In the genomic region with DNA sequence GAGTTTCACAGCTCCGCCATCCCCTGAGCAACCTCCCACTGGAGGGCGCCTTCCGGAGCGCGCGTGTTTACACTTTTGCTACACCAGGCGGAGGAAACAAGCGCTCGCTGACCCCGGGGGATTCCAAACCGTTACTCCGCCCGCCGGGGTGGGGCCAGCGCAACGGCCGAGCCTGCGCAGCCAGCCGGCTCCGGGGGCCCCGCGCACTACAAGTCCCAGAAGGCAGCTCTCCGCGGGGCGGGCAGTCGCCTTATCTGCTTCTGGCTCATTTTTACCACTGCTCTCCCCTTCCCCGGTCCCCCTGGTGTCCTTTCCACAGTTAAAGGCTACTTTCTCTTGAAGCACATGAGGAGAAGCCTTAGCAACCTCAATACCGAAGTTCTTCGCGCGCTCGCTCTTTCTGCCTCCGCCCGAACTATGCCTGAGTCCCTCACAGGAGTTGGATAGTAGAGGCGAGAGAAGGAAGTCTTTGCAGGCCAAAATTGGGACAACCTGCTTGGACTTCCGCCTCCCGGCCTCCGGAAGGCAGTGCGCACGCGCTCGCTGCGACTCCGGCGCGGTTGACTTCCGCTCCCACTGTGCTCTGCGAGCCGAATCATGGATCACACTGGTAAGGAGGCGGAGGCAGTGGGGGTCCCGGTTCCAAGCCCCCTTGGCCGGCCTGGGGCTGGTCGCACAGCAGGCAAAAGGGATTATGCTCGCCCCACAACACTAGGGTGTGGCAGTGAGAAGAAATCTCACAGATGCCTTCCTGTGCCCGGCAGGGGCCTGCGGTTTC, we compare ENCODE assay signal across 1 cellular context.
TF ChIP-seq lines count a peak whose summit lies in the region.

A gene with protein sequence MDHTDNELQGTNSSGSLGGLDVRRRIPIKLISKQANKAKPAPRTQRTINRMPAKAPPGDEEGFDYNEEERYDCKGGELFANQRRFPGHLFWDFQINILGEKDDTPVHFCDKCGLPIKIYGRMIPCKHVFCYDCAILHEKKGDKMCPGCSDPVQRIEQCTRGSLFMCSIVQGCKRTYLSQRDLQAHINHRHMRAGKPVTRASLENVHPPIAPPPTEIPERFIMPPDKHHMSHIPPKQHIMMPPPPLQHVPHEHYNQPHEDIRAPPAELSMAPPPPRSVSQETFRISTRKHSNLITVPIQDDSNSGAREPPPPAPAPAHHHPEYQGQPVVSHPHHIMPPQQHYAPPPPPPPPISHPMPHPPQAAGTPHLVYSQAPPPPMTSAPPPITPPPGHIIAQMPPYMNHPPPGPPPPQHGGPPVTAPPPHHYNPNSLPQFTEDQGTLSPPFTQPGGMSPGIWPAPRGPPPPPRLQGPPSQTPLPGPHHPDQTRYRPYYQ (plus strand): TSS at position 576 of the 778 bp plus-strand sequence. CDS start 22 bp downstream, at position 598.

TF ChIP-seq in GM12878, 131 proteins besides CTCF, POLR2A, EP300 and RAD21 (continued from another document and continues in another):
- TF ChIP-seq MYC (IDR thresholded peaks at IDR 0.05; ENCODE audit: insufficient read depth, insufficient read length, insufficient replicate concordance, low read length, severe bottlenecking), result peak; percentile 29
- 0 out of 2 replicates have a peak, but pooled peaks have one; percentile 68 for TF ChIP-seq PAX5 (IDR thresholded peaks at IDR 0.05; ENCODE audit: borderline replicate concordance, low read depth, low read length)
- TF ChIP-seq YBX1 (IDR thresholded peaks at IDR 0.05), result no peak
- TF ChIP-seq, protein P1, sequence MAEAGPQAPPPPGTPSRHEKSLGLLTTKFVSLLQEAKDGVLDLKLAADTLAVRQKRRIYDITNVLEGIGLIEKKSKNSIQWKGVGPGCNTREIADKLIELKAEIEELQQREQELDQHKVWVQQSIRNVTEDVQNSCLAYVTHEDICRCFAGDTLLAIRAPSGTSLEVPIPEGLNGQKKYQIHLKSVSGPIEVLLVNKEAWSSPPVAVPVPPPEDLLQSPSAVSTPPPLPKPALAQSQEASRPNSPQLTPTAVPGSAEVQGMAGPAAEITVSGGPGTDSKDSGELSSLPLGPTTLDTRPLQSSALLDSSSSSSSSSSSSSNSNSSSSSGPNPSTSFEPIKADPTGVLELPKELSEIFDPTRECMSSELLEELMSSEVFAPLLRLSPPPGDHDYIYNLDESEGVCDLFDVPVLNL (IDR thresholded peaks at IDR 0.05; ENCODE audit: low read depth, low read length), result no peak
- TF ChIP-seq, protein P2, sequence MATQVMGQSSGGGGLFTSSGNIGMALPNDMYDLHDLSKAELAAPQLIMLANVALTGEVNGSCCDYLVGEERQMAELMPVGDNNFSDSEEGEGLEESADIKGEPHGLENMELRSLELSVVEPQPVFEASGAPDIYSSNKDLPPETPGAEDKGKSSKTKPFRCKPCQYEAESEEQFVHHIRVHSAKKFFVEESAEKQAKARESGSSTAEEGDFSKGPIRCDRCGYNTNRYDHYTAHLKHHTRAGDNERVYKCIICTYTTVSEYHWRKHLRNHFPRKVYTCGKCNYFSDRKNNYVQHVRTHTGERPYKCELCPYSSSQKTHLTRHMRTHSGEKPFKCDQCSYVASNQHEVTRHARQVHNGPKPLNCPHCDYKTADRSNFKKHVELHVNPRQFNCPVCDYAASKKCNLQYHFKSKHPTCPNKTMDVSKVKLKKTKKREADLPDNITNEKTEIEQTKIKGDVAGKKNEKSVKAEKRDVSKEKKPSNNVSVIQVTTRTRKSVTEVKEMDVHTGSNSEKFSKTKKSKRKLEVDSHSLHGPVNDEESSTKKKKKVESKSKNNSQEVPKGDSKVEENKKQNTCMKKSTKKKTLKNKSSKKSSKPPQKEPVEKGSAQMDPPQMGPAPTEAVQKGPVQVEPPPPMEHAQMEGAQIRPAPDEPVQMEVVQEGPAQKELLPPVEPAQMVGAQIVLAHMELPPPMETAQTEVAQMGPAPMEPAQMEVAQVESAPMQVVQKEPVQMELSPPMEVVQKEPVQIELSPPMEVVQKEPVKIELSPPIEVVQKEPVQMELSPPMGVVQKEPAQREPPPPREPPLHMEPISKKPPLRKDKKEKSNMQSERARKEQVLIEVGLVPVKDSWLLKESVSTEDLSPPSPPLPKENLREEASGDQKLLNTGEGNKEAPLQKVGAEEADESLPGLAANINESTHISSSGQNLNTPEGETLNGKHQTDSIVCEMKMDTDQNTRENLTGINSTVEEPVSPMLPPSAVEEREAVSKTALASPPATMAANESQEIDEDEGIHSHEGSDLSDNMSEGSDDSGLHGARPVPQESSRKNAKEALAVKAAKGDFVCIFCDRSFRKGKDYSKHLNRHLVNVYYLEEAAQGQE (IDR thresholded peaks at IDR 0.05; ENCODE audit: low read depth, low read length), result no peak
- peak; percentile 50; the same call in 1 of the 2 replicates for TF ChIP-seq TCF7 (IDR thresholded peaks at IDR 0.05; ENCODE audit: borderline replicate concordance)
- TF ChIP-seq POU2F2 (IDR thresholded peaks at IDR 0.05; ENCODE audit: borderline replicate concordance, low read depth, low read length), result peak; percentile 22; the same call in 1 of the 3 replicates
- TF ChIP-seq, protein P3, sequence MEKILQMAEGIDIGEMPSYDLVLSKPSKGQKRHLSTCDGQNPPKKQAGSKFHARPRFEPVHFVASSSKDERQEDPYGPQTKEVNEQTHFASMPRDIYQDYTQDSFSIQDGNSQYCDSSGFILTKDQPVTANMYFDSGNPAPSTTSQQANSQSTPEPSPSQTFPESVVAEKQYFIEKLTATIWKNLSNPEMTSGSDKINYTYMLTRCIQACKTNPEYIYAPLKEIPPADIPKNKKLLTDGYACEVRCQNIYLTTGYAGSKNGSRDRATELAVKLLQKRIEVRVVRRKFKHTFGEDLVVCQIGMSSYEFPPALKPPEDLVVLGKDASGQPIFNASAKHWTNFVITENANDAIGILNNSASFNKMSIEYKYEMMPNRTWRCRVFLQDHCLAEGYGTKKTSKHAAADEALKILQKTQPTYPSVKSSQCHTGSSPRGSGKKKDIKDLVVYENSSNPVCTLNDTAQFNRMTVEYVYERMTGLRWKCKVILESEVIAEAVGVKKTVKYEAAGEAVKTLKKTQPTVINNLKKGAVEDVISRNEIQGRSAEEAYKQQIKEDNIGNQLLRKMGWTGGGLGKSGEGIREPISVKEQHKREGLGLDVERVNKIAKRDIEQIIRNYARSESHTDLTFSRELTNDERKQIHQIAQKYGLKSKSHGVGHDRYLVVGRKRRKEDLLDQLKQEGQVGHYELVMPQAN (conservative IDR thresholded peaks at IDR 0.05), result peak; percentile 76
- no peak for TF ChIP-seq ZNF384 (IDR thresholded peaks at IDR 0.05; ENCODE audit: borderline replicate concordance, low read depth, low read length)
- no peak for TF ChIP-seq STAT3 (IDR thresholded peaks at IDR 0.05; ENCODE audit: low read depth, low read length)
- no peak for TF ChIP-seq ZZZ3 (IDR thresholded peaks at IDR 0.05; ENCODE audit: control insufficient read depth, insufficient read length, low read depth)
- TF ChIP-seq, protein P4, sequence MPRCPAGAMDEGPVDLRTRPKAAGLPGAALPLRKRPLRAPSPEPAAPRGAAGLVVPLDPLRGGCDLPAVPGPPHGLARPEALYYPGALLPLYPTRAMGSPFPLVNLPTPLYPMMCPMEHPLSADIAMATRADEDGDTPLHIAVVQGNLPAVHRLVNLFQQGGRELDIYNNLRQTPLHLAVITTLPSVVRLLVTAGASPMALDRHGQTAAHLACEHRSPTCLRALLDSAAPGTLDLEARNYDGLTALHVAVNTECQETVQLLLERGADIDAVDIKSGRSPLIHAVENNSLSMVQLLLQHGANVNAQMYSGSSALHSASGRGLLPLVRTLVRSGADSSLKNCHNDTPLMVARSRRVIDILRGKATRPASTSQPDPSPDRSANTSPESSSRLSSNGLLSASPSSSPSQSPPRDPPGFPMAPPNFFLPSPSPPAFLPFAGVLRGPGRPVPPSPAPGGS (IDR thresholded peaks at IDR 0.05; ENCODE audit: borderline replicate concordance, insufficient read depth, low read depth, low read length, poor library complexity, severe bottlenecking), result no peak
- TF ChIP-seq SREBF1 (IDR thresholded peaks at IDR 0.05; ENCODE audit: low read length), result peak; percentile 58; the same call in 1 of the 2 replicates
- peak; percentile 95 for TF ChIP-seq FOXK2 (IDR thresholded peaks at IDR 0.05)
- TF ChIP-seq, protein P5, sequence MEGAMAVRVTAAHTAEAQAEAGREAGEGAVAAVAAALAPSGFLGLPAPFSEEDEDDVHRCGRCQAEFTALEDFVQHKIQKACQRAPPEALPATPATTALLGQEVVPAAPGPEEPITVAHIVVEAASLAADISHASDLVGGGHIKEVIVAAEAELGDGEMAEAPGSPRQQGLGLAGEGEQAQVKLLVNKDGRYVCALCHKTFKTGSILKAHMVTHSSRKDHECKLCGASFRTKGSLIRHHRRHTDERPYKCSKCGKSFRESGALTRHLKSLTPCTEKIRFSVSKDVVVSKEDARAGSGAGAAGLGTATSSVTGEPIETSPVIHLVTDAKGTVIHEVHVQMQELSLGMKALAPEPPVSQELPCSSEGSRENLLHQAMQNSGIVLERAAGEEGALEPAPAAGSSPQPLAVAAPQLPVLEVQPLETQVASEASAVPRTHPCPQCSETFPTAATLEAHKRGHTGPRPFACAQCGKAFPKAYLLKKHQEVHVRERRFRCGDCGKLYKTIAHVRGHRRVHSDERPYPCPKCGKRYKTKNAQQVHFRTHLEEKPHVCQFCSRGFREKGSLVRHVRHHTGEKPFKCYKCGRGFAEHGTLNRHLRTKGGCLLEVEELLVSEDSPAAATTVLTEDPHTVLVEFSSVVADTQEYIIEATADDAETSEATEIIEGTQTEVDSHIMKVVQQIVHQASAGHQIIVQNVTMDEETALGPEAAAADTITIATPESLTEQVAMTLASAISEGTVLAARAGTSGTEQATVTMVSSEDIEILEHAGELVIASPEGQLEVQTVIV (IDR thresholded peaks at IDR 0.05; ENCODE audit: borderline replicate concordance, partially characterized antibody), result peak; percentile 87
- TF ChIP-seq SREBF2 (IDR thresholded peaks at IDR 0.05; ENCODE audit: low read length), result no peak
- TF ChIP-seq EZH2 (IDR thresholded peaks at IDR 0.05; ENCODE audit: borderline replicate concordance, control insufficient read depth, low read depth, low read length), result no peak
- TF ChIP-seq CBFB (IDR thresholded peaks at IDR 0.05; ENCODE audit: low read depth), result peak; percentile 85
- TF ChIP-seq RFX5 (IDR thresholded peaks at IDR 0.05; ENCODE audit: low read depth, low read length), result no peak
- TF ChIP-seq, protein P6, sequence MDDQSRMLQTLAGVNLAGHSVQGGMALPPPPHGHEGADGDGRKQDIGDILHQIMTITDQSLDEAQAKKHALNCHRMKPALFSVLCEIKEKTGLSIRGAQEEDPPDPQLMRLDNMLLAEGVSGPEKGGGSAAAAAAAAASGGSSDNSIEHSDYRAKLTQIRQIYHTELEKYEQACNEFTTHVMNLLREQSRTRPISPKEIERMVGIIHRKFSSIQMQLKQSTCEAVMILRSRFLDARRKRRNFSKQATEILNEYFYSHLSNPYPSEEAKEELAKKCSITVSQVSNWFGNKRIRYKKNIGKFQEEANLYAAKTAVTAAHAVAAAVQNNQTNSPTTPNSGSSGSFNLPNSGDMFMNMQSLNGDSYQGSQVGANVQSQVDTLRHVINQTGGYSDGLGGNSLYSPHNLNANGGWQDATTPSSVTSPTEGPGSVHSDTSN (IDR thresholded peaks at IDR 0.05; ENCODE audit: insufficient replicate concordance, low read depth, low read length), result no peak
- TF ChIP-seq SRF (IDR thresholded peaks at IDR 0.05; ENCODE audit: low read depth in 2 of 2, low read length in 2 of 2), result peak; percentile 79 to 88
- no peak for TF ChIP-seq NFXL1 (IDR thresholded peaks at IDR 0.05; ENCODE audit: borderline replicate concordance)
- TF ChIP-seq CHD1 (IDR thresholded peaks at IDR 0.05; ENCODE audit: low read depth, low read length), result no peak
- no peak for TF ChIP-seq PAX8 (IDR thresholded peaks at IDR 0.05)
- TF ChIP-seq, protein P7, sequence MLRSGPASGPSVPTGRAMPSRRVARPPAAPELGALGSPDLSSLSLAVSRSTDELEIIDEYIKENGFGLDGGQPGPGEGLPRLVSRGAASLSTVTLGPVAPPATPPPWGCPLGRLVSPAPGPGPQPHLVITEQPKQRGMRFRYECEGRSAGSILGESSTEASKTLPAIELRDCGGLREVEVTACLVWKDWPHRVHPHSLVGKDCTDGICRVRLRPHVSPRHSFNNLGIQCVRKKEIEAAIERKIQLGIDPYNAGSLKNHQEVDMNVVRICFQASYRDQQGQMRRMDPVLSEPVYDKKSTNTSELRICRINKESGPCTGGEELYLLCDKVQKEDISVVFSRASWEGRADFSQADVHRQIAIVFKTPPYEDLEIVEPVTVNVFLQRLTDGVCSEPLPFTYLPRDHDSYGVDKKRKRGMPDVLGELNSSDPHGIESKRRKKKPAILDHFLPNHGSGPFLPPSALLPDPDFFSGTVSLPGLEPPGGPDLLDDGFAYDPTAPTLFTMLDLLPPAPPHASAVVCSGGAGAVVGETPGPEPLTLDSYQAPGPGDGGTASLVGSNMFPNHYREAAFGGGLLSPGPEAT (IDR thresholded peaks at IDR 0.05; ENCODE audit: low read depth), result peak; percentile 68
- peak; percentile 85 for TF ChIP-seq NRF1 (conservative IDR thresholded peaks at IDR 0.05; ENCODE audit: low read depth, low read length)
- TF ChIP-seq, protein P8, sequence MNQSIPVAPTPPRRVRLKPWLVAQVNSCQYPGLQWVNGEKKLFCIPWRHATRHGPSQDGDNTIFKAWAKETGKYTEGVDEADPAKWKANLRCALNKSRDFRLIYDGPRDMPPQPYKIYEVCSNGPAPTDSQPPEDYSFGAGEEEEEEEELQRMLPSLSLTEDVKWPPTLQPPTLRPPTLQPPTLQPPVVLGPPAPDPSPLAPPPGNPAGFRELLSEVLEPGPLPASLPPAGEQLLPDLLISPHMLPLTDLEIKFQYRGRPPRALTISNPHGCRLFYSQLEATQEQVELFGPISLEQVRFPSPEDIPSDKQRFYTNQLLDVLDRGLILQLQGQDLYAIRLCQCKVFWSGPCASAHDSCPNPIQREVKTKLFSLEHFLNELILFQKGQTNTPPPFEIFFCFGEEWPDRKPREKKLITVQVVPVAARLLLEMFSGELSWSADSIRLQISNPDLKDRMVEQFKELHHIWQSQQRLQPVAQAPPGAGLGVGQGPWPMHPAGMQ (IDR thresholded peaks at IDR 0.05; ENCODE audit: borderline replicate concordance), result no peak
- TF ChIP-seq, protein P9, sequence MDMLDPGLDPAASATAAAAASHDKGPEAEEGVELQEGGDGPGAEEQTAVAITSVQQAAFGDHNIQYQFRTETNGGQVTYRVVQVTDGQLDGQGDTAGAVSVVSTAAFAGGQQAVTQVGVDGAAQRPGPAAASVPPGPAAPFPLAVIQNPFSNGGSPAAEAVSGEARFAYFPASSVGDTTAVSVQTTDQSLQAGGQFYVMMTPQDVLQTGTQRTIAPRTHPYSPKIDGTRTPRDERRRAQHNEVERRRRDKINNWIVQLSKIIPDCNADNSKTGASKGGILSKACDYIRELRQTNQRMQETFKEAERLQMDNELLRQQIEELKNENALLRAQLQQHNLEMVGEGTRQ (IDR thresholded peaks at IDR 0.05; ENCODE audit: borderline replicate concordance, low read depth, low read length), result no peak
- TF ChIP-seq, protein P10, sequence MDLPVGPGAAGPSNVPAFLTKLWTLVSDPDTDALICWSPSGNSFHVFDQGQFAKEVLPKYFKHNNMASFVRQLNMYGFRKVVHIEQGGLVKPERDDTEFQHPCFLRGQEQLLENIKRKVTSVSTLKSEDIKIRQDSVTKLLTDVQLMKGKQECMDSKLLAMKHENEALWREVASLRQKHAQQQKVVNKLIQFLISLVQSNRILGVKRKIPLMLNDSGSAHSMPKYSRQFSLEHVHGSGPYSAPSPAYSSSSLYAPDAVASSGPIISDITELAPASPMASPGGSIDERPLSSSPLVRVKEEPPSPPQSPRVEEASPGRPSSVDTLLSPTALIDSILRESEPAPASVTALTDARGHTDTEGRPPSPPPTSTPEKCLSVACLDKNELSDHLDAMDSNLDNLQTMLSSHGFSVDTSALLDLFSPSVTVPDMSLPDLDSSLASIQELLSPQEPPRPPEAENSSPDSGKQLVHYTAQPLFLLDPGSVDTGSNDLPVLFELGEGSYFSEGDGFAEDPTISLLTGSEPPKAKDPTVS (IDR thresholded peaks at IDR 0.05; ENCODE audit: low read depth, low read length), result no peak
- TF ChIP-seq GATAD2B (conservative IDR thresholded peaks at IDR 0.05; ENCODE audit: low read depth), result peak; percentile 53; the same call in 1 of the 2 replicates
- TF ChIP-seq KAT2A (conservative IDR thresholded peaks at IDR 0.05; ENCODE audit: control insufficient read depth, low read depth, low read length), result no peak
- TF ChIP-seq SMARCA5 (IDR thresholded peaks at IDR 0.05), result peak; percentile 94
- 0 out of 4 replicates have a peak, but pooled peaks of 1 of the 2 experiments have one; percentile 17 for TF ChIP-seq IKZF2 (IDR thresholded peaks at IDR 0.05)
